Comparison of ENCODE assay signal across 8 cellular contexts in the genomic region with DNA sequence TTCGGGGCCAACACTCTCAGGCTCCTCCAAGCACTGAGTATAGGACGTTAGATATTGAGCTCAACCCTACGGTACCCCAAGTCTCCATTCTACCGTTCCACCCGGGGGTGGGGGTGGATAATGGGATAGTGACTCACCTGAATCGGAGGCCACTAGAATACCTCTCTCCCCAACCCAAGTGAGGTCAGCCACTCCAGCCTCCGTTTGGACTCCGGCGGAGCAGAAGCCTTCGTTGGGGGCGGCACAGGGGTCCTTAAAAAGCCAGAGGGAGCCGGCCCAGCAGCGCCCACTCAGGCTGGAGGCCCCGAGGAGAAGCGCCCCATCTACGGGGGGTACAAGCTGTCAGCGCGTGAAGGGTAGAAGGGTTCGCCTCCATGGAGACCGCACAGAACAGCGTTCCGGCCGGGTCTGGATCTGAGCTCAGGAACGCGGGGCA. TPM values are rescaled to one million over a fixed set of nuclear protein-coding genes. Genes with fewer than 3 reads are reported as not detected.
DNase-seq lines count a peak whose midpoint lies in the region; ATAC-seq and TF ChIP-seq lines count a peak whose summit lies in the region.

No MANE protein-coding gene starts in this region.

- H3K27ac ChIP-seq in foreskin keratinocyte = peak overlapping the region; percentile 38

- no peaks in the 10 kb centered on the region for H3K27me3 ChIP-seq in foreskin keratinocyte

- peaks cover 74% of the 10 kb centered on the region for H3K4me1 Mint-ChIP-seq in activated CD8-positive, alpha-beta T cell treated with anti-CD3 and anti-CD28 coated beads, Interleukin-2, amount 10 ng/mL, durations not matched to agents 7 days and 5 days (ENCODE audit: low read depth)
- H3K4me1 Mint-ChIP-seq in progenitor cell of endocrine pancreas (ENCODE audit: low read depth) = peaks cover 43% of the 10 kb centered on the region

- no peak for TF ChIP-seq CTCF in foreskin keratinocyte (conservative IDR thresholded peaks at IDR 0.05)
- TF ChIP-seq CTCF in progenitor cell of endocrine pancreas (IDR thresholded peaks at IDR 0.05; ENCODE audit: unreplicated experiment) = no peak

- no peaks in the 10 kb centered on the region for H3K27me3 Mint-ChIP-seq in activated CD8-positive, alpha-beta T cell treated with anti-CD3 and anti-CD28 coated beads, Interleukin-2, amount 10 ng/mL, durations not matched to agents 7 days and 5 days (ENCODE audit: low read depth)
- no peaks in the 10 kb centered on the region for H3K27me3 Mint-ChIP-seq in progenitor cell of endocrine pancreas

- peak; percentile 7 to 9 for DNase-seq in stimulated activated CD4-positive, alpha-beta T cell treated with anti-CD3 and anti-CD28 coated beads, Interleukin-15, amount 100 ng/mL, for 1 hour (ENCODE audit: low read depth in 1 of 2, low spot score in 1 of 2)
- no peak for DNase-seq in stimulated activated CD4-positive, alpha-beta T cell treated with anti-CD3 and anti-CD28 coated beads, Interleukin-4, amount 100 ng/mL, for 1 hour
- DNase-seq in HK-2 (ENCODE audit: unreplicated experiment) (peak; percentile 40), foreskin keratinocyte (peak in 1 of 2 donors; percentile 33), progenitor cell of endocrine pancreas (ENCODE audit: low spot score, unreplicated experiment) (no peak), SHP77 (lab: John Stamatoyannopoulos, UW) (no peak), COLO829 (ENCODE audit: low spot score) (no peak)
- no peak for DNase-seq in activated CD8-positive, alpha-beta T cell treated with anti-CD3 and anti-CD28 coated beads, Interleukin-2, amount 10 ng/mL, durations not matched to agents 7 days and 5 days

- H3K36me3 Mint-ChIP-seq in activated CD8-positive, alpha-beta T cell treated with anti-CD3 and anti-CD28 coated beads, Interleukin-2, amount 10 ng/mL, durations not matched to agents 7 days and 5 days (ENCODE audit: low read depth) = peaks cover 81% of the 10 kb centered on the region
- H3K36me3 Mint-ChIP-seq in progenitor cell of endocrine pancreas (ENCODE audit: insufficient read depth) = peaks cover 25% of the 10 kb centered on the region

- peak overlapping the region; percentile 99 for H3K27ac Mint-ChIP-seq in activated CD8-positive, alpha-beta T cell treated with anti-CD3 and anti-CD28 coated beads, Interleukin-2, amount 10 ng/mL, durations not matched to agents 7 days and 5 days
- H3K27ac Mint-ChIP-seq in progenitor cell of endocrine pancreas = peak overlapping the region; percentile 99

- POLR2A ChIA-PET in activated CD8-positive, alpha-beta T cell treated with anti-CD3 and anti-CD28 coated beads, Interleukin-2, amount 10 ng/mL, durations not matched to agents 7 days and 5 days (lab: Charles Lee) = interaction anchor here (0.5 to 3.3 kb wide), 21 partner anchors 10 to 312 kb away, joined by 3 to 19 read pairs (median 3); partner anchors contain the start of genes DDX20 and RAP1A

- CTCF ChIA-PET in activated CD8-positive, alpha-beta T cell treated with anti-CD3 and anti-CD28 coated beads, Interleukin-2, amount 10 ng/mL, durations not matched to agents 7 days and 5 days (lab: Charles Lee) = interaction anchor here (0.8 to 5.2 kb wide), 12 partner anchors 10 to 324 kb away, joined by 3 to 34 read pairs (median 5); partner anchors contain the start of gene C1orf162

- peak overlapping the region; percentile 100 for H3K4me3 Mint-ChIP-seq in activated CD8-positive, alpha-beta T cell treated with anti-CD3 and anti-CD28 coated beads, Interleukin-2, amount 10 ng/mL, durations not matched to agents 7 days and 5 days
- peak overlapping the region; percentile 97 for H3K4me3 Mint-ChIP-seq in progenitor cell of endocrine pancreas (ENCODE audit: low read depth)

- peak; percentile 50 for ATAC-seq in activated CD8-positive, alpha-beta T cell treated with anti-CD3 and anti-CD28 coated beads, Interleukin-2, amount 10 ng/mL, durations not matched to agents 7 days and 5 days
- peak; percentile 55 for ATAC-seq in foreskin keratinocyte

- no peaks in the 10 kb centered on the region for H3K9me3 Mint-ChIP-seq in activated CD8-positive, alpha-beta T cell treated with anti-CD3 and anti-CD28 coated beads, Interleukin-2, amount 10 ng/mL, durations not matched to agents 7 days and 5 days (ENCODE audit: insufficient read depth)
- H3K9me3 Mint-ChIP-seq in progenitor cell of endocrine pancreas (ENCODE audit: low read depth) = no peaks in the 10 kb centered on the region

- peaks cover 12% of the 10 kb centered on the region for H3K4me1 ChIP-seq in foreskin keratinocyte

RNA-seq across cellular contexts. Expression of gene WDR77, which starts 0.6 kb away (rescaled TPM):
- 10 to 100 TPM; 54.3 to 57.8 TPM for total RNA-seq in activated CD8-positive, alpha-beta T cell treated with anti-CD3 and anti-CD28 coated beads, Interleukin-2, amount 10 ng/mL, durations not matched to agents 7 days and 5 days
- 66.6 and 74.0 TPM in 2 replicates for total RNA-seq in foreskin keratinocyte
- 63.6 and 80.5 TPM in 2 replicates for polyA plus RNA-seq in foreskin keratinocyte
- total RNA-seq in progenitor cell of endocrine pancreas = 91.2 and 93.6 TPM in 2 replicates

RNA-seq across cellular contexts. Expression of gene ATP5PB, which starts 0.8 kb away (rescaled TPM):
- 100 to 1,000 TPM; 396 to 404 TPM for total RNA-seq in activated CD8-positive, alpha-beta T cell treated with anti-CD3 and anti-CD28 coated beads, Interleukin-2, amount 10 ng/mL, durations not matched to agents 7 days and 5 days
- total RNA-seq in foreskin keratinocyte (386 and 391 TPM in 2 replicates), progenitor cell of endocrine pancreas (212 and 214 TPM in 2 replicates)
- 322 and 382 TPM in 2 replicates for polyA plus RNA-seq in foreskin keratinocyte

RNA-seq across cellular contexts. Expression of gene OVGP1, which starts 21.0 kb away (rescaled TPM):
- total RNA-seq in activated CD8-positive, alpha-beta T cell treated with anti-CD3 and anti-CD28 coated beads, Interleukin-2, amount 10 ng/mL, durations not matched to agents 7 days and 5 days = under 1 TPM; 0.74 to 0.99 TPM
- 0.49 and 0.65 TPM in 2 replicates for total RNA-seq in foreskin keratinocyte
- 0.35 and 0.49 TPM in 2 replicates for polyA plus RNA-seq in foreskin keratinocyte
- total RNA-seq in progenitor cell of endocrine pancreas = 3.1 and 3.9 TPM in 2 replicates

RNA-seq across cellular contexts. Expression of gene C1orf162, which starts 25.3 kb away (rescaled TPM):
- 10 to 100 TPM; 40.1 to 42.1 TPM for total RNA-seq in activated CD8-positive, alpha-beta T cell treated with anti-CD3 and anti-CD28 coated beads, Interleukin-2, amount 10 ng/mL, durations not matched to agents 7 days and 5 days
- total RNA-seq in foreskin keratinocyte = 0.11 and 0.24 TPM in 2 replicates
- 0.13 and 0.25 TPM in 2 replicates for polyA plus RNA-seq in foreskin keratinocyte
- 0.55 and 0.69 TPM in 2 replicates for total RNA-seq in progenitor cell of endocrine pancreas

RNA-seq across cellular contexts. Expression of gene ADORA3, which starts 54.9 kb away (rescaled TPM):
- total RNA-seq in activated CD8-positive, alpha-beta T cell treated with anti-CD3 and anti-CD28 coated beads, Interleukin-2, amount 10 ng/mL, durations not matched to agents 7 days and 5 days = under 1 TPM in 1 of 2 experiments, not detected in 1; 0.18 TPM
- total RNA-seq in foreskin keratinocyte = not detected in 2 replicates
- not detected in 2 replicates for polyA plus RNA-seq in foreskin keratinocyte
- not detected in 2 replicates for total RNA-seq in progenitor cell of endocrine pancreas

Comparison
In these comparisons a context has a peak if more than half of its experiments do, and no peak if none do; other contexts are left out.
1. DNase-seq: peak in stimulated activated CD4-positive, alpha-beta T cell treated with anti-CD3 and anti-CD28 coated beads, Interleukin-15, amount 100 ng/mL, for 1 hour (2 of 2) and HK-2 (single experiment); none in stimulated activated CD4-positive, alpha-beta T cell treated with anti-CD3 and anti-CD28 coated beads, Interleukin-4, amount 100 ng/mL, for 1 hour (single experiment), activated CD8-positive, alpha-beta T cell treated with anti-CD3 and anti-CD28 coated beads, Interleukin-2, amount 10 ng/mL, durations not matched to agents 7 days and 5 days (single experiment), progenitor cell of endocrine pancreas (single experiment), SHP77 (0 of 2) and COLO829 (single experiment).